Comparison of ENCODE assay signal across 1 cellular context in the genomic region with DNA sequence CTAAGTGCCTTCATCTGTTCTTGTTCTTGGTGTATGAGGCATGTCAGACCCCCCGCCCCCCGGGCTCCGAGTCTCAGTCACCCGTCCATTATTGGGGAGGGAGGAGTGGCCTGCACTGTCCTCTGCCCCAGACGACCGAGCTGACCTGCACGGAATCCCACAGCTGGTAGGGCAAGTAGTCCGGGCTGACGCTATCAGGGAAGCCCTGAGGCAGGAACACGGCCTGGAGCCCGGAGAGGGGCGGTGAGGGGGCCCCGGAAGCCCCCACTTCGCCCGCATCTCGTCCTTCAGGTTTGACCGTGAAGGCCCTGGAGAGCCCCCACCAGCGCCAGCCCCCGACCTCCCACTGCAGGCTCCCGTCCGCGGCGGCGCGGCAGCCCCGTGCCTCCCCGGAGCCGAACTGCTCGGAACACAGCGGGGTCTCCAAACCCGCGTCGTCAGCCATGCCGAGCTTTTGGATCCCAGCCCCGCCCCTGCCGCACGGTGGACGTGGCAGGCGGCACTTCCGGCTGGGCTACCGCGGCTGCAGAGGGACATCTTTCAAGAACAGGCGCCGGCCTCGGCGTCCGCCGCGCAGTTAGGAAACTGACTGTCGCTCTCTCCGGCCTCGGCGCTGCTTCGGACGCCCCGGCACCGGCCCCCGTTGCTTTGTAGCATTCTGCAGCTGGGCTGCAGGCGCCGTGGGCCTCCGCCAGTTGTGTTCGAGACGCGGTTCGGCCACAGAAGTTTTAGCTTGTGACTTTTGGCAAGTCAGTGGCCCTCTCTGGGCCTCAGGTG.
TF ChIP-seq lines count a peak whose summit lies in the region.

Gene RUSF1 (minus strand): TSS at position 463 of the 777 bp plus-strand sequence. CDS start 18 bp downstream, at position 445.

TF ChIP-seq in HCT116, 20 proteins besides CTCF, POLR2A, EP300 and RAD21 (continued from another document):
- TF ChIP-seq, protein P1, sequence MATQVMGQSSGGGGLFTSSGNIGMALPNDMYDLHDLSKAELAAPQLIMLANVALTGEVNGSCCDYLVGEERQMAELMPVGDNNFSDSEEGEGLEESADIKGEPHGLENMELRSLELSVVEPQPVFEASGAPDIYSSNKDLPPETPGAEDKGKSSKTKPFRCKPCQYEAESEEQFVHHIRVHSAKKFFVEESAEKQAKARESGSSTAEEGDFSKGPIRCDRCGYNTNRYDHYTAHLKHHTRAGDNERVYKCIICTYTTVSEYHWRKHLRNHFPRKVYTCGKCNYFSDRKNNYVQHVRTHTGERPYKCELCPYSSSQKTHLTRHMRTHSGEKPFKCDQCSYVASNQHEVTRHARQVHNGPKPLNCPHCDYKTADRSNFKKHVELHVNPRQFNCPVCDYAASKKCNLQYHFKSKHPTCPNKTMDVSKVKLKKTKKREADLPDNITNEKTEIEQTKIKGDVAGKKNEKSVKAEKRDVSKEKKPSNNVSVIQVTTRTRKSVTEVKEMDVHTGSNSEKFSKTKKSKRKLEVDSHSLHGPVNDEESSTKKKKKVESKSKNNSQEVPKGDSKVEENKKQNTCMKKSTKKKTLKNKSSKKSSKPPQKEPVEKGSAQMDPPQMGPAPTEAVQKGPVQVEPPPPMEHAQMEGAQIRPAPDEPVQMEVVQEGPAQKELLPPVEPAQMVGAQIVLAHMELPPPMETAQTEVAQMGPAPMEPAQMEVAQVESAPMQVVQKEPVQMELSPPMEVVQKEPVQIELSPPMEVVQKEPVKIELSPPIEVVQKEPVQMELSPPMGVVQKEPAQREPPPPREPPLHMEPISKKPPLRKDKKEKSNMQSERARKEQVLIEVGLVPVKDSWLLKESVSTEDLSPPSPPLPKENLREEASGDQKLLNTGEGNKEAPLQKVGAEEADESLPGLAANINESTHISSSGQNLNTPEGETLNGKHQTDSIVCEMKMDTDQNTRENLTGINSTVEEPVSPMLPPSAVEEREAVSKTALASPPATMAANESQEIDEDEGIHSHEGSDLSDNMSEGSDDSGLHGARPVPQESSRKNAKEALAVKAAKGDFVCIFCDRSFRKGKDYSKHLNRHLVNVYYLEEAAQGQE (IDR thresholded peaks at IDR 0.05; ENCODE audit: low read depth): no peak
- peak; percentile 33 for TF ChIP-seq FOSL1 (IDR thresholded peaks at IDR 0.05; ENCODE audit: low read depth)
- peak; percentile 81 for TF ChIP-seq ZBTB33 (IDR thresholded peaks at IDR 0.05; ENCODE audit: extremely low read depth, insufficient replicate concordance, low read length)
- peak; percentile 97 for TF ChIP-seq ZFX (IDR thresholded peaks at IDR 0.05)
- TF ChIP-seq EZH2phosphoT487 (IDR thresholded peaks at IDR 0.05; ENCODE audit: borderline replicate concordance): no peak
- peak; percentile 88 for TF ChIP-seq MAX (IDR thresholded peaks at IDR 0.05)
- TF ChIP-seq SP1 (IDR thresholded peaks at IDR 0.05; ENCODE audit: low read depth): peak; percentile 83
- peak; percentile 89 for TF ChIP-seq YY1 (IDR thresholded peaks at IDR 0.05; ENCODE audit: extremely low read depth, insufficient replicate concordance, low read depth, low read length)
- no peak for TF ChIP-seq ZNF274 (IDR thresholded peaks at IDR 0.05; ENCODE audit: low read depth, low read length)
- peak; percentile 93 for TF ChIP-seq ELF1 (IDR thresholded peaks at IDR 0.05; ENCODE audit: borderline replicate concordance, low read depth)
